ENCODE assay signal across 8 cellular contexts in the genomic region with DNA sequence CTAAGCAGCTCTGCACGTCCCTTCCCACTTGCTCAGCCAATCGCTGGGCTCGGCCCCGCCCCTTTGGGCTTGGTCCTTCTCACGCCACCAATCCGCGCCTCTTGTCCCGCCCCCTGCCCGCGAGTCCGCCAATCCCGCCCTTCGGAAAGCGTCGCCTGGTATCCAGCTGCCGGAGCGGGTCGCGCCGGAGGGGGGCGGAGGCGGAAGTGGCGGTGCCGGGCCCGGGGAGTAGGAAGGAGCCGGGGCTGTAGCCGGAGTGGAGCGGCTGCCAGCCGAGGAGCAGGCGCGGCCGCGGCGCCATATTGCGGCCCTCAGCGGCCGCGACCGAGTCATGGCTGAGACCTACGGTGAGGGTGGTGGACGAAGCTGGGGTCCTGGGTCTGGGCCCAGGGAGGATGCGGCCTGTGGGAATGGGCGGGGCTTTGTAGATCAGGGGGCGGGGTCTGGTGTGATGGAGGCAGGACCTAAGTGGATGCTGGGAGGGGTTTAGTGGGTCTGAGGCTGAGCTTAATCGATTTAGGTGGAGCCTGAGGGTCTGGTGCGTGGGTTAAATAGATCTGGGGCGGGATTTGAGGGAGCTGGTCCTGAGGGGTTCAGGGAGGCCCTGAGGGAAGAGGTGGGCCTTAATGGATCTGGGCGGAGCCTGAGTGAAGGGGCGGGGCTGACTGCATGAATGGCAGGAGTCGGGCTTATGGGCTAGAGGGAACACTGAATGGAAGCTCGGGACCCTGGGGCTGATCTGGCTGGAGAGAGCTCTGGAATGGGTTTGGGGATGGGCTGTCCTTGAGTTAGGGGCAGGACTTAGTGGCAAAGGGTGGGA. TPM values are rescaled to one million over a fixed set of nuclear protein-coding genes. Genes with fewer than 3 reads are reported as not detected.
DNase-seq lines count a peak whose midpoint lies in the region; ATAC-seq lines count a peak whose summit lies in the region.

A gene with protein sequence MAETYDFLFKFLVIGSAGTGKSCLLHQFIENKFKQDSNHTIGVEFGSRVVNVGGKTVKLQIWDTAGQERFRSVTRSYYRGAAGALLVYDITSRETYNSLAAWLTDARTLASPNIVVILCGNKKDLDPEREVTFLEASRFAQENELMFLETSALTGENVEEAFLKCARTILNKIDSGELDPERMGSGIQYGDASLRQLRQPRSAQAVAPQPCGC (plus strand): TSS at position 203 of the 820 bp plus-strand sequence. CDS start 129 bp downstream, at position 332.

- POLR2A ChIA-PET in activated CD4-positive, alpha-beta T cell treated with anti-CD3 and anti-CD28 coated beads, Interleukin-2, amount 10 ng/mL, durations not matched to agents 7 days and 5 days (lab: Charles Lee), result interaction anchor here (0.5 to 2.6 kb wide), 7 partner anchors 8 to 61 kb away, joined by 3 to 10 read pairs (median 4); partner anchors contain the start of genes ACTMAP, COQ8B, EGLN2 and ITPKC

- H3K4me1 Mint-ChIP-seq in activated CD4-positive, alpha-beta T cell treated with anti-CD3 and anti-CD28 coated beads, Interleukin-2, amount 10 ng/mL, durations not matched to agents 7 days and 5 days, result peaks cover 40% of the 10 kb centered on the region

- CTCF ChIA-PET in activated CD4-positive, alpha-beta T cell treated with anti-CD3 and anti-CD28 coated beads, Interleukin-2, amount 10 ng/mL, durations not matched to agents 7 days and 5 days (lab: Charles Lee), result interaction anchor here (1.0 to 3.3 kb wide), 10 partner anchors 9 to 144 kb away, joined by 4 to 25 read pairs (median 6); partner anchors contain the start of gene EGLN2

- peak; percentile 100 for DNase-seq in NCI-H69 (lab: John Stamatoyannopoulos, UW)
- DNase-seq in activated CD4-positive, alpha-beta T cell treated with anti-CD3 and anti-CD28 coated beads, Interleukin-2, amount 10 ng/mL, durations not matched to agents 7 days and 5 days, result peak; percentile 100
- peak; percentile 77 for DNase-seq in cortex of kidney (lab: John Stamatoyannopoulos, UW)
- DNase-seq in left kidney (ENCODE audit: low read depth, low spot score), result peak; percentile 100
- peak; percentile 100 for DNase-seq in stimulated activated CD4-positive, alpha-beta T cell treated with anti-CD3 and anti-CD28 coated beads, Interleukin-2, amount 100 ng/mL, for 24 hours

- ATAC-seq in GM19328 (IDR thresholded peaks at IDR 0.05; ENCODE audit: unreplicated experiment) (peak; percentile 67), HG03520 (IDR thresholded peaks at IDR 0.05; ENCODE audit: unreplicated experiment) (peak; percentile 60)

- peak within 1 kb of the TSS; percentile 95 for H3K9ac ChIP-seq in BLaER1

- H3K9me3 ChIP-seq in BLaER1, result no peaks in the 10 kb centered on the region

- peaks cover 15% of the 10 kb centered on the region; the same call in 1 of the 2 replicates for H3K36me3 ChIP-seq in BLaER1

- H4K20me1 ChIP-seq in BLaER1, result no peaks in the 10 kb centered on the region

- peak within 1 kb of the TSS; percentile 99 for H3K27ac Mint-ChIP-seq in activated CD4-positive, alpha-beta T cell treated with anti-CD3 and anti-CD28 coated beads, Interleukin-2, amount 10 ng/mL, durations not matched to agents 7 days and 5 days

- no peaks in the 10 kb centered on the region for H3K27me3 ChIP-seq in BLaER1

- H3K4me3 ChIP-seq in BLaER1, result peak within 1 kb of the TSS; percentile 72

- peaks cover 50% of the 10 kb centered on the region for H3K4me1 ChIP-seq in BLaER1

- no peaks in the 10 kb centered on the region for H3K9me3 Mint-ChIP-seq in activated CD4-positive, alpha-beta T cell treated with anti-CD3 and anti-CD28 coated beads, Interleukin-2, amount 10 ng/mL, durations not matched to agents 7 days and 5 days

- peak within 1 kb of the TSS; percentile 98 for H3K27ac ChIP-seq in BLaER1

- peak within 1 kb of the TSS; percentile 89 for H3K4me3 Mint-ChIP-seq in activated CD4-positive, alpha-beta T cell treated with anti-CD3 and anti-CD28 coated beads, Interleukin-2, amount 10 ng/mL, durations not matched to agents 7 days and 5 days

- peaks cover 27% of the 10 kb centered on the region for H3K36me3 Mint-ChIP-seq in activated CD4-positive, alpha-beta T cell treated with anti-CD3 and anti-CD28 coated beads, Interleukin-2, amount 10 ng/mL, durations not matched to agents 7 days and 5 days (ENCODE audit: low read depth)

- H3K4me2 ChIP-seq in BLaER1, result peak within 1 kb of the TSS; percentile 91

- H3K27me3 Mint-ChIP-seq in activated CD4-positive, alpha-beta T cell treated with anti-CD3 and anti-CD28 coated beads, Interleukin-2, amount 10 ng/mL, durations not matched to agents 7 days and 5 days, result no peaks in the 10 kb centered on the region

RNA-seq across cellular contexts. Expression of the gene that starts here (rescaled TPM):
- total RNA-seq in activated CD4-positive, alpha-beta T cell treated with anti-CD3 and anti-CD28 coated beads, Interleukin-2, amount 10 ng/mL, durations not matched to agents 7 days and 5 days, result 10 to 100 TPM; 52.8 to 54.7 TPM

Comparison
In these comparisons a context has a peak if more than half of its experiments do, and no peak if none do; other contexts are left out.
1. Peak in every context shown above with its lines: DNase-seq, ATAC-seq, H3K4me3 ChIP-seq and H3K27ac ChIP-seq.